Comparison of ENCODE assay signal across 12 cellular contexts in the genomic region with DNA sequence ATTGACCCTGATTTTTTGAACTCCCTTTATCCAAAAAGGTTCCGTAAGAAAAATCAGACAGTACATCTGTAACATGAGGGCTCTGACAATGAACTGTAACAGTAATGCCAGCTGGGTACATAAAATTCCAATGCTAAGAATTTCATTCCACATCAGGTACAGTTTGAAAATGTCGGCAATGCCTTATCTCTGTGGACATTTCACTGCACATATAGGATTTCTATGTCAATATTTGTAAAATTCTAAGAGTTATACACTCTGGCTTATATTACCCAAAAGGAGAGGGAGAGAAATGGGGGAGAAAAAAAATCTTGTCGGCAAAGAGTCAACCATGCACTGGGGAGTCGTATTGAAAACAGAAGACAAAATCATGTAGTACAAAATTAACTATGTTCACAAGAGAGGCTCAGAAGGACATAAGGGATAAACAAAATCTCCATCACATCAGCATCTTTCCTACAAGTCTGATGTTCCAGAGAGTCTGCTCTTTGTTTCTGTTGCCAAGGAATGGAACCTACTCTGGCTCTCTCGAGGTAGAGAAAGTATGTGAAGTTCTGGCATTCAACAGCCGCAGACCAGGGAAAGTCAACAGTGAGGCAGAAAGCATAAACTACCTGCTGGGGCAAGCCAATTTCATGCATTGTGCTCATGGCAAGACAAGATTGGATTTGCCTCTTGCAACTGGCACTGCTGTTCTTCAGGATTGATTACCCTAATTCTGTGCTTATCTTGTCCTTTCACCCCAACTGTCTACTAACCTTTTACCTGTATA.
A peak's percentile ranks its signal among the peaks of the same experiment; 100 is the strongest.
DNase-seq lines count a peak whose midpoint lies in the region; ATAC-seq, FAIRE-seq and TF ChIP-seq lines count a peak whose summit lies in the region.
"Had no signal": no experiment of that assay in that cellular context is flagged by ENCODE, and none has a peak within 500 bp of the region (broad histone marks: within the 10 kb centered on the region; RNA-seq: fewer than 3 reads in every experiment).

No MANE protein-coding gene starts in this region.

- H3K27ac ChIP-seq in pancreas: no peak overlapping the region
- H3K27ac ChIP-seq: BLaER1 had no signal

- H3K27me3 ChIP-seq in pancreas: no peaks in the 10 kb centered on the region
- H3K27me3 ChIP-seq: BLaER1 had no signal

- intact Hi-C loops in pancreas (cut with DNase I): no loop called here

- FAIRE-seq in pancreas (lab: Jason Lieb, UNC): no peak

- H3K4me3 ChIP-seq in WI38 (ENCODE audit: low read depth, low read length) (peak overlapping the region; percentile 36), fibroblast of the aortic adventitia (ENCODE audit: low read depth, low read length) (peak overlapping the region; percentile 28), pancreas (no peak overlapping the region)
- H3K4me3 ChIP-seq: BLaER1 had no signal

- peak; percentile 76 for DNase-seq in DMS79 (lab: John Stamatoyannopoulos, UW)
- no peak for DNase-seq in fibroblast of the aortic adventitia (ENCODE audit: low read depth)
- DNase-seq in pancreas: no peak
- no peak for DNase-seq in COLO668 (lab: John Stamatoyannopoulos, UW; ENCODE audit: unreplicated experiment)
- DNase-seq in T-helper 2 cell: no peak
- DNase-seq in OCI-M1 (lab: John Stamatoyannopoulos, UW): no peak
- no peak for DNase-seq in GM03348 (ENCODE audit: low spot score)
- DNase-seq: left ventricle myocardium superior, NCI-H187, trophoblast cell had no signal

- WGBS in pancreas, 2 donors: 30 to 32% methylated on average over 6 of the region's 6 CpGs

- ATAC-seq in pancreas: peak; percentile 46 to 84 (median 66)
- ATAC-seq: left ventricle myocardium superior had no signal

- TF ChIP-seq CTCF in WI38 (IDR thresholded peaks at IDR 0.05; ENCODE audit: low read depth, low read length) (no peak), fibroblast of the aortic adventitia (IDR thresholded peaks at IDR 0.05; ENCODE audit: insufficient read depth, low read length) (no peak), pancreas (IDR thresholded peaks at IDR 0.05) (no peak)

- no peaks in the 10 kb centered on the region for H3K36me3 ChIP-seq in pancreas
- H3K36me3 ChIP-seq: BLaER1 had no signal

- peaks cover 11 to 19% (median 14%) of the 10 kb centered on the region in 3 donors for H3K4me1 ChIP-seq in pancreas
- H3K4me1 ChIP-seq: BLaER1 had no signal

- H3K9me3 ChIP-seq in pancreas: no peaks in the 10 kb centered on the region
- H3K9me3 ChIP-seq: BLaER1 had no signal

Comparison
In these comparisons a context has a peak if more than half of its experiments do, and no peak if none do; other contexts are left out.
1. H3K4me3 ChIP-seq: peak in WI38 (single experiment) and fibroblast of the aortic adventitia (single experiment); none in pancreas (0 of 4).